Comparison of ENCODE assay signal across 8 cellular contexts in the genomic region with DNA sequence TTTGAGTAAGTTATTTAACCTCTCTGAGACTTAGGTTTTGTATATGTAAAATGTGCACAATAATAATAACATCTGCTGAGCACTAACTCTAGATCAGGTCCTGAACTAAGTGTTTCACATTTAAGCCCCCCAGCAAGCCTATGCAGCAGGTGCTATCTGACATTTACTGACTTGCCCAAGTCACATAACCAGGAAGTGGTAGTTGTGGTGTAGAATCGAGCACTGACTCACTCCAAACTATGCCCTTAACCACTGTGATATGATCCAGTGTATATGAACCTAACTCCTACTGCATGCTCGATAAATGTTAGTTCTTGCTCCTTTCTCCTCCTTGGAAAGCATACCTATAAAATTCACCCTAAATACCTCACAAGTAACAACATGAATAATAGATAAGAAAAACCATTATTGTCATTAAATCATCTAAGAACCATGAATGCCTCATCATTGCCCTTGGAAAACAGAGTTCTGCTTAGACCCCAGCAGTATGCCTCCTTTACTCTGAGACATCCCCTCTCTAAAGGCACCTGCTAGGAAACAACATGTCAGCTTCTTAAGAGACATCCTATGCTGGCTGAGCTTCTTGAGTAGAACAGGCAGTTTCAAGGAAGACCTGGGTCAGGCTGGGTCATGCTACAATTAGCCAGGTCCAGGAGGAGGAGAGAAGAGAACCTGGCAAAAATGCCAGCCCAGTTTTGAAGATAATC. TPM values are rescaled to one million over a fixed set of nuclear protein-coding genes. Genes with fewer than 3 reads are reported as not detected.
DNase-seq lines count a peak whose midpoint lies in the region; ATAC-seq and TF ChIP-seq lines count a peak whose summit lies in the region.

No MANE protein-coding gene starts in this region.

- POLR2A ChIA-PET in T-cell (lab: Charles Lee): no interaction called here
- POLR2A ChIA-PET in naive thymus-derived CD8-positive, alpha-beta T cell (lab: Charles Lee): no interaction called here

- no peak overlapping the region for H3K27ac Mint-ChIP-seq in T-cell
- peak overlapping the region in 1 of 10 donors; percentile 44 for H3K27ac Mint-ChIP-seq in naive thymus-derived CD8-positive, alpha-beta T cell

- no peak overlapping the region for H3K27ac ChIP-seq in sigmoid colon

- no peak for TF ChIP-seq EP300 in sigmoid colon (IDR thresholded peaks at IDR 0.05)

- H3K36me3 ChIP-seq in sigmoid colon: no peaks in the 10 kb centered on the region

- ATAC-seq in HG03095 (IDR thresholded peaks at IDR 0.05; ENCODE audit: unreplicated experiment) (peak; percentile 72), T-cell (replicated peaks in 1 of 4) (peak; percentile 60 to 88 (median 78))
- peak; percentile 65 to 71 for ATAC-seq in naive thymus-derived CD8-positive, alpha-beta T cell

- CTCF ChIA-PET in T-cell (lab: Charles Lee): interaction anchor here (1.0 to 3.9 kb wide), 3 partner anchors 9 kb away, joined by 3 to 22 read pairs (median 7); no protein-coding TSS in a partner anchor

- no peak overlapping the region for H3K4me3 Mint-ChIP-seq in T-cell
- no peak overlapping the region for H3K4me3 Mint-ChIP-seq in naive thymus-derived CD8-positive, alpha-beta T cell

- no peak overlapping the region for H3K4me3 ChIP-seq in sigmoid colon

- H3K9me3 ChIP-seq in sigmoid colon: no peaks in the 10 kb centered on the region

- peak; percentile 45 for DNase-seq in stimulated activated CD4-positive, alpha-beta T cell treated with anti-CD3 and anti-CD28 coated beads, Interleukin-15, amount 100 ng/mL, for 24 hours
- no peak for DNase-seq in stimulated activated CD4-positive, alpha-beta T cell treated with anti-CD3 and anti-CD28 coated beads, Interleukin-4, amount 100 ng/mL, for 1 hour
- peak in 4 of 34 experiments; percentile 10 to 24 (median 15) for DNase-seq in T-cell
- DNase-seq in naive thymus-derived CD8-positive, alpha-beta T cell: peak in 2 of 10 donors; percentile 10 to 25
- DNase-seq in NCI-H774 (lab: John Stamatoyannopoulos, UW): no peak
- no peak for DNase-seq in NCI-H1092 treated with DMSO at 0.1 percent for 48 hours (lab: John Stamatoyannopoulos, UW)
- DNase-seq in sigmoid colon: no peak

- no peaks in the 10 kb centered on the region for H3K36me3 Mint-ChIP-seq in T-cell
- peaks cover 0 to 3% (median 0%) of the 10 kb centered on the region in 3 donors for H3K36me3 Mint-ChIP-seq in naive thymus-derived CD8-positive, alpha-beta T cell

- no peaks in the 10 kb centered on the region for H3K9me3 Mint-ChIP-seq in T-cell
- no peaks in the 10 kb centered on the region for H3K9me3 Mint-ChIP-seq in naive thymus-derived CD8-positive, alpha-beta T cell

- H3K27me3 ChIP-seq in sigmoid colon: peaks cover 0 to 7% (median 0%) of the 10 kb centered on the region in 3 donors

- intact Hi-C loops in sigmoid colon (cut with DNase I): no loop called here

- no peak for TF ChIP-seq CTCF in sigmoid colon (IDR thresholded peaks at IDR 0.05)

- 48 to 49% methylated on average over 2 of the region's 2 CpGs for WGBS in sigmoid colon, 2 donors

- no peak for TF ChIP-seq POLR2A in sigmoid colon (IDR thresholded peaks at IDR 0.05)

- peaks cover 31 to 36% (median 33%) of the 10 kb centered on the region in 3 donors for H3K4me1 Mint-ChIP-seq in T-cell
- peaks cover 22 to 36% (median 32%) of the 10 kb centered on the region in 4 donors for H3K4me1 Mint-ChIP-seq in naive thymus-derived CD8-positive, alpha-beta T cell

- H3K27me3 Mint-ChIP-seq in T-cell: peaks cover 35 to 48% of the 10 kb centered on the region in 2 donors
- peaks cover 28 to 70% (median 48%) of the 10 kb centered on the region in 5 donors for H3K27me3 Mint-ChIP-seq in naive thymus-derived CD8-positive, alpha-beta T cell

- H3K4me1 ChIP-seq in sigmoid colon: peaks cover 0 to 23% (median 20%) of the 10 kb centered on the region in 4 donors

RNA-seq across cellular contexts. Expression of a gene that starts 3.0 kb away (rescaled TPM):
- total RNA-seq in T-cell: under 1 TPM; 0.13 to 0.88 (median 0.19) TPM
- total RNA-seq in naive thymus-derived CD8-positive, alpha-beta T cell: not detected
- polyA plus RNA-seq in naive thymus-derived CD8-positive, alpha-beta T cell: not detected
- 1 to 10 TPM; 2.1 to 4.6 (median 2.6) TPM for total RNA-seq in sigmoid colon
- under 1 TPM in 2 of 3 donors, not detected in 1; under 0.01 to 0.64 TPM for polyA plus RNA-seq in sigmoid colon
